Comparison of ENCODE assay signal across 15 cellular contexts in genomic region chr4:13476152-13476551, GRCh38. TPM values are rescaled to one million over a fixed set of nuclear protein-coding genes. Genes with fewer than 3 reads are reported as not detected.
DNase-seq lines count a peak whose midpoint lies in the region; ATAC-seq, FAIRE-seq and TF ChIP-seq lines count a peak whose summit lies in the region.
"Had no signal": no experiment of that assay in that cellular context is flagged by ENCODE, and none has a peak within 500 bp of the region (broad histone marks: within the 10 kb centered on the region; RNA-seq: fewer than 3 reads in every experiment).

No MANE protein-coding gene starts in this region.

- in situ Hi-C loops in GM23248 (cut with MboI) (no loop called here), HAP-1 (cut with MboI; ENCODE audit: low sequenced_read_pairs) (no loop called here)

- peak overlapping the region; percentile 43 for H3K27ac ChIP-seq in left ventricle myocardium inferior (replicated peaks)
- no peak overlapping the region for H3K27ac ChIP-seq in right cardiac atrium (ENCODE audit: low read length)
- H3K27ac ChIP-seq in GM23248: no peak overlapping the region
- H3K27ac ChIP-seq: A549, C4-2B had no signal

- intact Hi-C loops in left ventricle myocardium inferior (cut with micrococcal nuclease): no loop called here
- intact Hi-C loops in right cardiac atrium (cut with DNase I): no loop called here

- H2AFZ ChIP-seq in GM23248: no peak overlapping the region

- peaks cover 16% of the 10 kb centered on the region for H3K36me3 ChIP-seq in left ventricle myocardium inferior
- H3K36me3 ChIP-seq in GM23248 (ENCODE audit: low read depth): 0 out of 2 replicates have a peak, but pooled peaks cover 6% of the 10 kb centered on the region
- H3K36me3 ChIP-seq in HAP-1 (replicated peaks): peaks cover 9% of the 10 kb centered on the region

- no peaks in the 10 kb centered on the region for H4K20me1 ChIP-seq in GM23248 (ENCODE audit: insufficient read depth)

- peaks cover 46% of the 10 kb centered on the region for H3K79me2 ChIP-seq in GM23248 (ENCODE audit: insufficient read depth)

- H3K4me3 ChIP-seq in left ventricle myocardium inferior: peak overlapping the region; percentile 2
- no peak overlapping the region for H3K4me3 ChIP-seq in right cardiac atrium (ENCODE audit: low read length)
- H3K4me3 ChIP-seq in GM23248: no peak overlapping the region
- H3K4me3 ChIP-seq in HAP-1: no peak overlapping the region
- H3K4me3 ChIP-seq: A549 had no signal

- H3K4me2 ChIP-seq in GM23248 (ENCODE audit: unreplicated experiment): peak overlapping the region; percentile 65
- H3K4me2 ChIP-seq: A549 had no signal

- H3K27me3 ChIP-seq in left ventricle myocardium inferior (ENCODE audit: low read depth) (no peaks in the 10 kb centered on the region), right cardiac atrium (ENCODE audit: control insufficient read depth, insufficient read depth) (no peaks in the 10 kb centered on the region), GM23248 (replicated peaks; ENCODE audit: insufficient read depth) (no peaks in the 10 kb centered on the region), HAP-1 (ENCODE audit: low read depth) (no peaks in the 10 kb centered on the region)
- H3K27me3 ChIP-seq: BE2C had no signal

- H3K9me3 ChIP-seq in left ventricle myocardium inferior (replicated peaks) (no peaks in the 10 kb centered on the region), right cardiac atrium (ENCODE audit: control insufficient read depth, low read length) (no peaks in the 10 kb centered on the region), GM23248 (ENCODE audit: low read depth) (no peaks in the 10 kb centered on the region), HAP-1 (no peaks in the 10 kb centered on the region)
- H3K9me3 ChIP-seq: A549, BE2C had no signal

- no peak overlapping the region for H3K9ac ChIP-seq in GM23248

- DNase-seq in left ventricle myocardium inferior (no peak), right cardiac atrium (no peak), GM23248 (no peak), HAP-1 (ENCODE audit: low spot score in 2 of 2) (no peak), NCI-H345 treated with DMSO at 0.1 percent for 48 hours (lab: John Stamatoyannopoulos, UW; ENCODE audit: unreplicated experiment) (no peak)
- no peak for DNase-seq in activated CD4-positive, alpha-beta T cell treated with anti-CD3 and anti-CD28 coated beads for 48 hours
- DNase-seq: BE2C; CD4-positive, alpha-beta memory T cell; DND-41 had no signal

- H3K4me1 ChIP-seq in left ventricle myocardium inferior (peaks cover 63% of the 10 kb centered on the region), right cardiac atrium (ENCODE audit: control insufficient read depth, insufficient read depth, low read length) (no peaks in the 10 kb centered on the region), GM23248 (ENCODE audit: insufficient read depth) (peaks cover 20% of the 10 kb centered on the region; the same call in 1 of the 2 replicates), HAP-1 (peaks cover 7% of the 10 kb centered on the region)
- H3K4me1 ChIP-seq: BE2C had no signal

- no peaks in the 10 kb centered on the region for H3K9me2 ChIP-seq in GM23248 (ENCODE audit: insufficient read depth)

- peak; percentile 57 for FAIRE-seq in endometrium (lab: Jason Lieb, UNC)
- FAIRE-seq: A549, HepG2, HTR-8/SVneo had no signal

- TF ChIP-seq CTCF in left ventricle myocardium inferior (IDR thresholded peaks at IDR 0.05; ENCODE audit: borderline replicate concordance): no peak

- H3F3A ChIP-seq in GM23248 (ENCODE audit: insufficient read depth): peaks cover 8% of the 10 kb centered on the region

- no peak for ATAC-seq in right cardiac atrium
- ATAC-seq: A549, HCT116, HepG2 had no signal

RNA-seq across cellular contexts. Expression of gene RAB28, which starts 8.0 kb away (rescaled TPM):
- total RNA-seq in left ventricle myocardium inferior (25.9 TPM), right cardiac atrium (10 to 100 TPM; 17.1 to 27.6 (median 22.6) TPM)
- polyA plus RNA-seq in right cardiac atrium (17.4 TPM), GM23248 (2016; fragmentation: Nextera tagmentation; extraction: Ambion mirVana) (23.5 and 26.5 TPM in 2 replicates)
- 16.4 and 18.9 TPM in 2 replicates for total RNA-seq in GM23248 (2014; rRNA removed; shearing (Covaris generic))
